Comparison of ENCODE assay signal across 8 cellular contexts in genomic region chr2:105398522-105399206, GRCh38. TPM values are rescaled to one million over a fixed set of nuclear protein-coding genes. Genes with fewer than 3 reads are reported as not detected.
DNase-seq lines count a peak whose midpoint lies in the region; ATAC-seq, FAIRE-seq and TF ChIP-seq lines count a peak whose summit lies in the region.

Gene FHL2 (minus strand): TSS chr2:105399051. CDS start chr2:105386516, 12,535 bp downstream.

- ATAC-seq in GM18499 (IDR thresholded peaks at IDR 0.05; ENCODE audit: insufficient read depth, unreplicated experiment) (peak; percentile 90), HG02678 (IDR thresholded peaks at IDR 0.05; ENCODE audit: unreplicated experiment) (peak; percentile 100)

- peak; percentile 25 for TF ChIP-seq CTCF in kidney (IDR thresholded peaks at IDR 0.05; ENCODE audit: borderline replicate concordance, extremely low read depth, insufficient read depth)

- H3K4me1 ChIP-seq in kidney (ENCODE audit: control insufficient read depth in 1 of 2, insufficient read depth in 1 of 2, low read depth in 1 of 2, low read length in 2 of 2), result peaks cover 5 to 8% of the 10 kb centered on the region in 2 donors

- peak within 1 kb of the TSS; percentile 71 to 76 for H3K4me3 ChIP-seq in kidney (ENCODE audit: low read length in 2 of 2)

- DNase-seq in NCI-H1417 (lab: John Stamatoyannopoulos, UW) (peak in 2 of 3 experiments; percentile 92 to 93), caudate nucleus (lab: John Stamatoyannopoulos, UW) (peak in 33 of 61 donors; percentile 4 to 63 (median 26)), kidney (peak; percentile 91), NCI-H1436 (lab: John Stamatoyannopoulos, UW) (no peak)
- peak; percentile 11 to 30 (median 26) for DNase-seq in activated CD4-positive, CD25-positive, alpha-beta regulatory T cell (lab: John Stamatoyannopoulos, UW)
- DNase-seq in stimulated activated CD4-positive, alpha-beta T cell treated with anti-CD3 and anti-CD28 coated beads, Interleukin-1b, Interleukin-23, amount 100 ng/mL, for 1 hour (ENCODE audit: low read depth in 2 of 2), result peak; percentile 29 to 41

- H3K9me3 ChIP-seq in kidney (ENCODE audit: control insufficient read depth in 1 of 2, low read length in 2 of 2), result no peaks in the 10 kb centered on the region

- H3K27ac ChIP-seq in caudate nucleus (ENCODE audit: low read depth, low read length) (no peak within 1 kb of the TSS), kidney (ENCODE audit: low read depth in 2 of 2, low read length in 2 of 2) (peak within 1 kb of the TSS; percentile 67 to 79)

- intact Hi-C loops in kidney (cut with DNase I), result no loop called here

- H3K9ac ChIP-seq in kidney (ENCODE audit: low read length in 2 of 2), result peak within 1 kb of the TSS; percentile 63 to 85

- FAIRE-seq in kidney (lab: Jason Lieb, UNC), result no peak

- H3K36me3 ChIP-seq in kidney (ENCODE audit: control insufficient read depth in 1 of 2, insufficient read depth in 2 of 2, low read length in 2 of 2), result no peaks in the 10 kb centered on the region

RNA-seq across cellular contexts. Expression of gene FHL2, which starts in this region (rescaled TPM):
- 75.9 TPM for total RNA-seq in kidney
- 23.4 TPM for polyA plus RNA-seq in kidney (ENCODE audit: insufficient read depth, low read depth, low replicate concordance)
